In genomic region chr2:173415663-173416469, GRCh38 we compare ENCODE assay signal across 28 cellular contexts.
A peak's percentile ranks its signal among the peaks of the same experiment; 100 is the strongest.
DNase-seq lines count a peak whose midpoint lies in the region; ATAC-seq and TF ChIP-seq lines count a peak whose summit lies in the region.
"Had no signal": no experiment of that assay in that cellular context is flagged by ENCODE, and none has a peak within 500 bp of the region (broad histone marks: within the 10 kb centered on the region; RNA-seq: fewer than 3 reads in every experiment).

No MANE protein-coding gene starts in this region.

- peaks cover 22% of the 10 kb centered on the region for H3K27me3 Mint-ChIP-seq in activated CD8-positive, alpha-beta T cell treated with anti-CD3 and anti-CD28 coated beads, Interleukin-2, amount 10 ng/mL, durations not matched to agents 7 days and 5 days (ENCODE audit: low read depth)

- no peaks in the 10 kb centered on the region for H3K9me3 ChIP-seq in WERI-Rb-1 (ENCODE audit: severe bottlenecking)
- H3K9me3 ChIP-seq: gastroesophageal sphincter, lower lobe of right lung, mucosa of descending colon, prostate gland, SJCRH30, stomach, tibial artery had no signal

- H3K27ac Mint-ChIP-seq in activated CD8-positive, alpha-beta T cell treated with anti-CD3 and anti-CD28 coated beads, Interleukin-2, amount 10 ng/mL, durations not matched to agents 7 days and 5 days, result no peak overlapping the region
- H3K27ac Mint-ChIP-seq: CD4-positive, alpha-beta T cell; T-cell had no signal

- no peak overlapping the region for H3K4me3 Mint-ChIP-seq in activated CD8-positive, alpha-beta T cell treated with anti-CD3 and anti-CD28 coated beads, Interleukin-2, amount 10 ng/mL, durations not matched to agents 7 days and 5 days
- H3K4me3 Mint-ChIP-seq: CD4-positive, alpha-beta T cell; T-cell had no signal

- H3K9me3 Mint-ChIP-seq in activated CD8-positive, alpha-beta T cell treated with anti-CD3 and anti-CD28 coated beads, Interleukin-2, amount 10 ng/mL, durations not matched to agents 7 days and 5 days (ENCODE audit: insufficient read depth), result no peaks in the 10 kb centered on the region
- H3K9me3 Mint-ChIP-seq: CD4-positive, alpha-beta T cell; T-cell had no signal

- no peaks in the 10 kb centered on the region for H3K4me1 Mint-ChIP-seq in activated CD8-positive, alpha-beta T cell treated with anti-CD3 and anti-CD28 coated beads, Interleukin-2, amount 10 ng/mL, durations not matched to agents 7 days and 5 days (ENCODE audit: low read depth)
- H3K4me1 Mint-ChIP-seq: T-cell had no signal

- no peaks in the 10 kb centered on the region for H3K36me3 Mint-ChIP-seq in activated CD8-positive, alpha-beta T cell treated with anti-CD3 and anti-CD28 coated beads, Interleukin-2, amount 10 ng/mL, durations not matched to agents 7 days and 5 days (ENCODE audit: low read depth)
- H3K36me3 Mint-ChIP-seq: T-cell had no signal

- H3K36me3 ChIP-seq in WERI-Rb-1, result no peaks in the 10 kb centered on the region
- H3K36me3 ChIP-seq: brain microvascular endothelial cell, gastroesophageal sphincter, lower lobe of right lung, prostate gland, SJCRH30, stomach, tibial artery had no signal

- POLR2A ChIA-PET in activated CD8-positive, alpha-beta T cell treated with anti-CD3 and anti-CD28 coated beads, Interleukin-2, amount 10 ng/mL, durations not matched to agents 7 days and 5 days (lab: Charles Lee), result interaction anchor here (0.5 kb wide), 1 partner anchor 275 kb away, joined by 3 read pairs; no protein-coding TSS in a partner anchor

- no peak for TF ChIP-seq CTCF in WERI-Rb-1 (IDR thresholded peaks at IDR 0.05; ENCODE audit: low read depth, low read length)

- DNase-seq in NCI-H2171 (lab: John Stamatoyannopoulos, UW), result peak; percentile 78
- DNase-seq in WERI-Rb-1, result peak; percentile 88
- DNase-seq in left kidney (ENCODE audit: low read depth, low spot score), result peak; percentile 22
- DNase-seq in NCI-H1417 (lab: John Stamatoyannopoulos, UW), result no peak
- no peak for DNase-seq in globus pallidus (ENCODE audit: low spot score)
- no peak for DNase-seq in activated CD8-positive, alpha-beta T cell treated with anti-CD3 and anti-CD28 coated beads, Interleukin-2, amount 10 ng/mL, durations not matched to agents 7 days and 5 days
- DNase-seq in activated CD4-positive, alpha-beta T cell treated with anti-CD3 and anti-CD28 coated beads, Interleukin-2, amount 50 U/mL, for 1 hour, result no peak
- DNase-seq: activated T-cell treated with anti-CD3 and anti-CD28 coated beads, Interleukin-2, amount 50 U/mL, for 1 hour; CD4-positive, alpha-beta T cell; DMS53; effector CD8-positive, alpha-beta T cell; GF-D8; kidney; lower lobe of right lung; mucosa of descending colon; NCI-H1930; NK-92 treated with Interleukin-12 subunit alpha and Interleukin-12 subunit beta, amount 100 ng/mL, for 24 hours; stomach; T-cell; tibial artery had no signal

- CTCF ChIA-PET in activated CD8-positive, alpha-beta T cell treated with anti-CD3 and anti-CD28 coated beads, Interleukin-2, amount 10 ng/mL, durations not matched to agents 7 days and 5 days (lab: Charles Lee), result interaction anchor here (1.4 kb wide), 1 partner anchor 13 kb away, joined by 6 read pairs; no protein-coding TSS in a partner anchor

- no peak for ATAC-seq in activated CD8-positive, alpha-beta T cell treated with anti-CD3 and anti-CD28 coated beads, Interleukin-2, amount 10 ng/mL, durations not matched to agents 7 days and 5 days
- ATAC-seq: activated CD4-positive, CD25-positive, alpha-beta regulatory T cell treated with anti-CD3 and anti-CD28 coated beads, Interleukin-2, amount 50 U/mL, for 24 hours; gastroesophageal sphincter; HepG2; lower lobe of right lung; mucosa of descending colon; Panc1; T-cell had no signal

- peak overlapping the region; percentile 96 for H3K27ac ChIP-seq in WERI-Rb-1
- H3K27ac ChIP-seq: brain microvascular endothelial cell, gastroesophageal sphincter, HL-60, lower lobe of right lung, prostate gland, SJCRH30, stomach, tibial artery had no signal

- H3K27me3 ChIP-seq in WERI-Rb-1 (ENCODE audit: insufficient read depth, low read depth, severe bottlenecking), result no peaks in the 10 kb centered on the region
- H3K27me3 ChIP-seq: brain microvascular endothelial cell, SJCRH30 had no signal

- peak overlapping the region; percentile 14 for H3K4me3 ChIP-seq in WERI-Rb-1 (ENCODE audit: low read depth, low read length)
- H3K4me3 ChIP-seq: gastroesophageal sphincter, lower lobe of right lung, mucosa of descending colon, prostate gland, SJCRH30, stomach, tibial artery had no signal

Comparison
In these comparisons a context has a peak if more than half of its experiments do, and no peak if none do; other contexts are left out.
1. DNase-seq: peak in NCI-H2171 (single experiment), WERI-Rb-1 (single experiment) and left kidney (single experiment); none in NCI-H1417 (0 of 3), globus pallidus (single experiment), activated CD8-positive, alpha-beta T cell treated with anti-CD3 and anti-CD28 coated beads, Interleukin-2, amount 10 ng/mL, durations not matched to agents 7 days and 5 days (single experiment) and activated CD4-positive, alpha-beta T cell treated with anti-CD3 and anti-CD28 coated beads, Interleukin-2, amount 50 U/mL, for 1 hour (single experiment).